Comparison of ENCODE assay signal across 24 cellular contexts in the genomic region with DNA sequence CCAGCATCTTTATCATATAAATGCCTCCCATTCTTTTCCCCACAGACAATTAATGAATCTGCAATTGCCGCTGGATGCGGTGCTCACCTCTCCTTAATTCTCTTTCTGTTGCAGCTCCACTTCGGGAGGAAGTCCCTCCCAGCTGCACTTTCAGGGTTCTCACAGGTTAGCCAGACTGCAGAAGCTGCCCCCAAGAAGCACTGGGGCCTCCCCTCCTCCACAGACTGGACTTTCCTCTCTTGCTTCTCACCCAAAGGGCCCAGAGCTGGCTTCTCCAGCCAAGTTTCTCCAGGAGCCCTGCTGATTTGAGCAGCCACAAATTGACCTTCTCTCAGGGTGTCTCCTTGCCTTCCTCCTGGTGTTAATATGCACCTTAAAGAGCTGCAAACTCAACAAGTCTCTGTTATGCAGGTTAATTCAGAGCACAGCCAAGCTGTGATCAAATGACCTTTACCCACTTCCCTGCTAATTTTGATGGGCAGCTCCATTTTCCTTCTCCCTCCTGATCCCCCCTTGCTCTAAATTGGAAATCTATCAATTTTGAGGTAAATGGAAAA.
"Had no signal": no experiment of that assay in that cellular context is flagged by ENCODE, and none has a peak within 500 bp of the region (broad histone marks: within the 10 kb centered on the region; RNA-seq: fewer than 3 reads in every experiment).

No MANE protein-coding gene starts in this region.

- H3K4me3 Mint-ChIP-seq: activated B cell treated with CpG ODN at 0.5 μM for 24 hours; activated CD4-positive, alpha-beta memory T cell treated with anti-CD3 and anti-CD28 coated beads for 36 hours; activated naive CD8-positive, alpha-beta T cell treated with anti-CD3 and anti-CD28 coated beads, Interleukin-2, amount 10 ng/mL, durations not matched to agents 7 days and 5 days; stimulated activated effector memory CD8-positive, alpha-beta T cell treated with anti-CD3 and anti-CD28 coated beads, Interleukin-12 subunit alpha, Interleukin-12 subunit beta, amount 100 ng/mL, for 72 hours had no signal

- H3K27ac Mint-ChIP-seq: activated B cell treated with CpG ODN at 0.5 μM for 24 hours; activated CD4-positive, alpha-beta memory T cell treated with anti-CD3 and anti-CD28 coated beads for 36 hours; activated naive CD8-positive, alpha-beta T cell treated with anti-CD3 and anti-CD28 coated beads, Interleukin-2, amount 10 ng/mL, durations not matched to agents 7 days and 5 days; stimulated activated effector memory CD8-positive, alpha-beta T cell treated with anti-CD3 and anti-CD28 coated beads, Interleukin-12 subunit alpha, Interleukin-12 subunit beta, amount 100 ng/mL, for 72 hours had no signal

- H3K79me2 ChIP-seq: parathyroid adenoma had no signal

- H3K27ac ChIP-seq: body of pancreas, coronary artery, left lung, parathyroid adenoma, right lobe of liver, stomach, testis, upper lobe of left lung had no signal

- H3K27me3 ChIP-seq: body of pancreas, esophagus muscularis mucosa, left lung, right lobe of liver, testis, upper lobe of left lung had no signal

- H3K36me3 ChIP-seq: esophagus muscularis mucosa, heart right ventricle, left lung, right lobe of liver, stomach, upper lobe of left lung had no signal

- H3K4me3 ChIP-seq: body of pancreas, coronary artery, esophagus muscularis mucosa, heart right ventricle, left lung, right lobe of liver, smooth muscle cell, stomach, testis, upper lobe of left lung had no signal

- H3K36me3 Mint-ChIP-seq: activated CD4-positive, alpha-beta memory T cell treated with anti-CD3 and anti-CD28 coated beads for 36 hours; activated naive CD8-positive, alpha-beta T cell treated with anti-CD3 and anti-CD28 coated beads, Interleukin-2, amount 10 ng/mL, durations not matched to agents 7 days and 5 days; stimulated activated effector memory CD8-positive, alpha-beta T cell treated with anti-CD3 and anti-CD28 coated beads, Interleukin-12 subunit alpha, Interleukin-12 subunit beta, amount 100 ng/mL, for 72 hours had no signal

- H3K4me1 Mint-ChIP-seq: activated B cell treated with CpG ODN at 0.5 μM for 24 hours; activated naive CD8-positive, alpha-beta T cell treated with anti-CD3 and anti-CD28 coated beads, Interleukin-2, amount 10 ng/mL, durations not matched to agents 7 days and 5 days; stimulated activated effector memory CD8-positive, alpha-beta T cell treated with anti-CD3 and anti-CD28 coated beads, Interleukin-12 subunit alpha, Interleukin-12 subunit beta, amount 100 ng/mL, for 72 hours had no signal

- ATAC-seq: body of pancreas; left lung; right lobe of liver; stimulated activated effector memory CD8-positive, alpha-beta T cell treated with anti-CD3 and anti-CD28 coated beads, Interleukin-12 subunit alpha, Interleukin-12 subunit beta, amount 100 ng/mL, for 72 hours had no signal

- H2AFZ ChIP-seq: parathyroid adenoma had no signal

- H3K4me1 ChIP-seq: body of pancreas, left lung, parathyroid adenoma, right lobe of liver, stomach, upper lobe of left lung had no signal

- H3K4me2 ChIP-seq: smooth muscle cell had no signal

- H3K9me3 ChIP-seq: body of pancreas, heart right ventricle, left lung, right lobe of liver, stomach, testis, upper lobe of left lung had no signal

- DNase-seq: activated B cell treated with CpG ODN at 0.5 μM for 24 hours; activated CD4-positive, alpha-beta memory T cell treated with anti-CD3 and anti-CD28 coated beads for 36 hours; activated CD4-positive, alpha-beta T cell treated with anti-CD3 and anti-CD28 coated beads for 4 hours; activated naive CD4-positive, alpha-beta T cell; activated naive CD8-positive, alpha-beta T cell treated with anti-CD3 and anti-CD28 coated beads, Interleukin-2, amount 10 ng/mL, durations not matched to agents 7 days and 5 days; activated T-cell treated with anti-CD3 and anti-CD28 coated beads for 4 hours; amygdala; body of pancreas; central memory CD4-positive, alpha-beta T cell; effector CD4-positive, alpha-beta T cell; heart right ventricle; islet precursor cell; left lung; mammary epithelial cell; right lobe of liver; stimulated activated CD4-positive, alpha-beta T cell treated with anti-CD3 and anti-CD28 coated beads, Interleukin-4, amount 100 ng/mL, for 1 hour; stomach; testis; upper lobe of left lung had no signal

- H3K9me3 Mint-ChIP-seq: activated B cell treated with CpG ODN at 0.5 μM for 24 hours; activated CD4-positive, alpha-beta memory T cell treated with anti-CD3 and anti-CD28 coated beads for 36 hours; stimulated activated effector memory CD8-positive, alpha-beta T cell treated with anti-CD3 and anti-CD28 coated beads, Interleukin-12 subunit alpha, Interleukin-12 subunit beta, amount 100 ng/mL, for 72 hours had no signal
